10 cellular contexts compared by ENCODE assay signal in genomic region chr2:224951723-224952481, GRCh38.
DNase-seq lines count a peak whose midpoint lies in the region; ATAC-seq and TF ChIP-seq lines count a peak whose summit lies in the region.
"Had no signal": no experiment of that assay in that cellular context is flagged by ENCODE, and none has a peak within 500 bp of the region (broad histone marks: within the 10 kb centered on the region; RNA-seq: fewer than 3 reads in every experiment).

No MANE protein-coding gene starts in this region.

- H3K27ac Mint-ChIP-seq in CD8-positive, alpha-beta memory T cell = peak overlapping the region; percentile 51 to 94 (median 76)
- H3K27ac Mint-ChIP-seq in activated naive CD8-positive, alpha-beta T cell treated with anti-CD3 and anti-CD28 coated beads for 36 hours = peak overlapping the region; percentile 98

- peak overlapping the region in 2 of 7 donors; percentile 36 to 51 for H3K4me3 Mint-ChIP-seq in CD8-positive, alpha-beta memory T cell
- H3K4me3 Mint-ChIP-seq in activated naive CD8-positive, alpha-beta T cell treated with anti-CD3 and anti-CD28 coated beads for 36 hours = peak overlapping the region; percentile 71

- no peak for TF ChIP-seq RAD21 in SK-N-SH (IDR thresholded peaks at IDR 0.05; ENCODE audit: low read length)

- H2AFZ ChIP-seq in Karpas-422 (ENCODE audit: low read length) (no peak overlapping the region), SK-N-SH (ENCODE audit: low read depth) (no peak overlapping the region)

- H3K9ac ChIP-seq in Karpas-422 (ENCODE audit: low read length) (no peak overlapping the region), SK-N-SH (no peak overlapping the region)

- CTCF ChIA-PET in CD8-positive, alpha-beta memory T cell (lab: Charles Lee) = interaction anchor here (0.8 to 1.9 kb wide), 4 partner anchors 13 to 87 kb away, joined by 3 to 7 read pairs (median 4); no protein-coding TSS in a partner anchor
- CTCF ChIA-PET in SK-N-SH (lab: Yijun Ruan, JAX) = interaction anchor here (1.4 kb wide), 1 partner anchor 12 kb away, joined by 3 read pairs; no protein-coding TSS in a partner anchor

- H3K9me3 ChIP-seq in CD8-positive, alpha-beta memory T cell (ENCODE audit: low read length) = no peaks in the 10 kb centered on the region
- H3K9me3 ChIP-seq in Karpas-422 (ENCODE audit: low read length) = no peaks in the 10 kb centered on the region
- no peaks in the 10 kb centered on the region for H3K9me3 ChIP-seq in SK-N-SH
- no peaks in the 10 kb centered on the region for H3K9me3 ChIP-seq in breast epithelium
- no peaks in the 10 kb centered on the region for H3K9me3 ChIP-seq in right cardiac atrium (ENCODE audit: control insufficient read depth, low read length)
- H3K9me3 ChIP-seq: colonic mucosa had no signal

- peaks cover 26% of the 10 kb centered on the region for H3F3A ChIP-seq in SK-N-SH (replicated peaks; ENCODE audit: insufficient read depth)

- peak; percentile 38 for ATAC-seq in GM19351 (IDR thresholded peaks at IDR 0.05; ENCODE audit: unreplicated experiment)
- no peak for ATAC-seq in GM21447 (IDR thresholded peaks at IDR 0.05; ENCODE audit: unreplicated experiment)
- ATAC-seq in right cardiac atrium = no peak

- no peaks in the 10 kb centered on the region for H3K36me3 ChIP-seq in CD8-positive, alpha-beta memory T cell (ENCODE audit: insufficient read depth, low read length)
- no peaks in the 10 kb centered on the region for H3K36me3 ChIP-seq in Karpas-422 (ENCODE audit: insufficient read depth, low read length)
- H3K36me3 ChIP-seq in SK-N-SH (replicated peaks in 1 of 2; ENCODE audit: control insufficient read depth in 1 of 2, insufficient read depth in 2 of 2, low read length in 1 of 2) = peaks cover 0 to 4% of the 10 kb centered on the region in 2 experiments
- no peaks in the 10 kb centered on the region for H3K36me3 ChIP-seq in breast epithelium
- H3K36me3 ChIP-seq: colonic mucosa had no signal

- H3K27me3 ChIP-seq in CD8-positive, alpha-beta memory T cell (ENCODE audit: insufficient read depth, low read length, poor library complexity, severe bottlenecking) = no peaks in the 10 kb centered on the region
- no peaks in the 10 kb centered on the region for H3K27me3 ChIP-seq in Karpas-422 (ENCODE audit: low read length)
- no peaks in the 10 kb centered on the region for H3K27me3 ChIP-seq in SK-N-SH (ENCODE audit: insufficient read depth)
- H3K27me3 ChIP-seq in breast epithelium = no peaks in the 10 kb centered on the region
- no peaks in the 10 kb centered on the region for H3K27me3 ChIP-seq in right cardiac atrium (ENCODE audit: control insufficient read depth, insufficient read depth)
- H3K27me3 ChIP-seq: colonic mucosa had no signal

- POLR2A ChIA-PET in CD8-positive, alpha-beta memory T cell (lab: Charles Lee) = interaction anchor here (0.7 kb wide), 1 partner anchor 24 kb away, joined by 4 read pairs; no protein-coding TSS in a partner anchor
- POLR2A ChIA-PET in SK-N-SH (lab: Yijun Ruan, JAX) = no interaction called here

- TF ChIP-seq CTCF in SK-N-SH (IDR thresholded peaks at IDR 0.05) (no peak), breast epithelium (IDR thresholded peaks at IDR 0.05) (no peak)

- no peak overlapping the region for H3K4me2 ChIP-seq in Karpas-422 (ENCODE audit: low read depth, low read length, poor library complexity, severe bottlenecking)
- H3K4me2 ChIP-seq in SK-N-SH = no peak overlapping the region

- H3K4me1 Mint-ChIP-seq in CD8-positive, alpha-beta memory T cell = peaks cover 83 to 95% (median 94%) of the 10 kb centered on the region in 3 donors
- H3K4me1 Mint-ChIP-seq in activated naive CD8-positive, alpha-beta T cell treated with anti-CD3 and anti-CD28 coated beads for 36 hours = peaks cover 85% of the 10 kb centered on the region

- intact Hi-C loops in breast epithelium (cut with DNase I; ENCODE audit: low total_unique reads) = no loop called here
- intact Hi-C loops in right cardiac atrium (cut with DNase I) = no loop called here

- no peak for TF ChIP-seq EP300 in SK-N-SH (IDR thresholded peaks at IDR 0.05; ENCODE audit: borderline replicate concordance in 1 of 2, low read depth in 1 of 2, low read length in 1 of 2)

- H3K79me2 ChIP-seq in Karpas-422 (ENCODE audit: low read length) (no peaks in the 10 kb centered on the region), SK-N-SH (ENCODE audit: insufficient read depth) (peaks cover 49% of the 10 kb centered on the region)

- H3K27me3 Mint-ChIP-seq in CD8-positive, alpha-beta memory T cell = no peaks in the 10 kb centered on the region
- H3K27me3 Mint-ChIP-seq in activated naive CD8-positive, alpha-beta T cell treated with anti-CD3 and anti-CD28 coated beads for 36 hours = no peaks in the 10 kb centered on the region

- no peak for TF ChIP-seq POLR2A in breast epithelium (IDR thresholded peaks at IDR 0.05)

- H4K20me1 ChIP-seq in Karpas-422 (ENCODE audit: insufficient read depth, low read depth, low read length) = no peaks in the 10 kb centered on the region
- no peaks in the 10 kb centered on the region for H4K20me1 ChIP-seq in SK-N-SH (ENCODE audit: insufficient read depth)

- no peaks in the 10 kb centered on the region for H3K9me3 Mint-ChIP-seq in CD8-positive, alpha-beta memory T cell
- peaks cover 10% of the 10 kb centered on the region for H3K9me3 Mint-ChIP-seq in activated naive CD8-positive, alpha-beta T cell treated with anti-CD3 and anti-CD28 coated beads for 36 hours

- H3K36me3 Mint-ChIP-seq in CD8-positive, alpha-beta memory T cell = peaks cover 4 to 12% (median 10%) of the 10 kb centered on the region in 3 donors
- H3K36me3 Mint-ChIP-seq in activated naive CD8-positive, alpha-beta T cell treated with anti-CD3 and anti-CD28 coated beads for 36 hours = peaks cover 54% of the 10 kb centered on the region

- DNase-seq in CD8-positive, alpha-beta memory T cell = no peak
- DNase-seq in Karpas-422 = peak; percentile 29
- DNase-seq in activated naive CD8-positive, alpha-beta T cell treated with anti-CD3 and anti-CD28 coated beads for 36 hours = peak; percentile 45
- no peak for DNase-seq in SK-N-SH
- no peak for DNase-seq in breast epithelium (ENCODE audit: low spot score in 2 of 2)
- no peak for DNase-seq in right cardiac atrium
- DNase-seq: colonic mucosa, NCI-H774 had no signal

- peaks cover 83% of the 10 kb centered on the region for H3K4me1 ChIP-seq in CD8-positive, alpha-beta memory T cell (ENCODE audit: insufficient read depth, low read length)
- H3K4me1 ChIP-seq in Karpas-422 (ENCODE audit: low read length) (peaks cover 5% of the 10 kb centered on the region; the same call in 1 of the 2 replicates), SK-N-SH (ENCODE audit: control insufficient read depth in 1 of 2, insufficient read depth in 2 of 2, low read depth in 1 of 2, low read length in 1 of 2) (peaks cover 0 to 20% of the 10 kb centered on the region in 2 experiments; a peak in 3 of 4 replicates), breast epithelium (no peaks in the 10 kb centered on the region), right cardiac atrium (ENCODE audit: control insufficient read depth, insufficient read depth, low read length) (no peaks in the 10 kb centered on the region)
- H3K4me1 ChIP-seq: colonic mucosa had no signal

- WGBS in SK-N-SH (ENCODE audit: low lambda C conversion rate) = 97% methylated on average over 7 of the region's 7 CpGs
- WGBS in right cardiac atrium = 90% methylated on average over 7 of the region's 7 CpGs

- no peak overlapping the region for H3K27ac ChIP-seq in CD8-positive, alpha-beta memory T cell (ENCODE audit: low read depth, low read length)
- no peak overlapping the region for H3K27ac ChIP-seq in Karpas-422 (ENCODE audit: low read length)
- H3K27ac ChIP-seq in SK-N-SH (ENCODE audit: low read depth in 2 of 2, low read length in 1 of 2) = no peak overlapping the region
- no peak overlapping the region for H3K27ac ChIP-seq in breast epithelium
- no peak overlapping the region for H3K27ac ChIP-seq in right cardiac atrium (ENCODE audit: low read length)
- H3K27ac ChIP-seq: colonic mucosa had no signal

- no peak overlapping the region for H3K4me3 ChIP-seq in CD8-positive, alpha-beta memory T cell (ENCODE audit: low read length)
- H3K4me3 ChIP-seq in Karpas-422 (ENCODE audit: low read length) = no peak overlapping the region
- H3K4me3 ChIP-seq in SK-N-SH (ENCODE audit: low read depth in 2 of 2, low read length in 1 of 2) = no peak overlapping the region
- no peak overlapping the region for H3K4me3 ChIP-seq in breast epithelium
- no peak overlapping the region for H3K4me3 ChIP-seq in right cardiac atrium (ENCODE audit: low read length)
- H3K4me3 ChIP-seq: colonic mucosa had no signal

- H3K9me2 ChIP-seq in Karpas-422 (replicated peaks; ENCODE audit: insufficient read depth, low read length) (no peaks in the 10 kb centered on the region), SK-N-SH (no peaks in the 10 kb centered on the region)

TF ChIP-seq in SK-N-SH, 30 proteins besides CTCF, POLR2A, EP300 and RAD21 (continues in another document):
- TF ChIP-seq FOXJ3 (CRISPR knock-in tag; IDR thresholded peaks at IDR 0.05) (no peak), RCOR1 (IDR thresholded peaks at IDR 0.05; ENCODE audit: low read length) (no peak)
- TF ChIP-seq, protein P1, sequence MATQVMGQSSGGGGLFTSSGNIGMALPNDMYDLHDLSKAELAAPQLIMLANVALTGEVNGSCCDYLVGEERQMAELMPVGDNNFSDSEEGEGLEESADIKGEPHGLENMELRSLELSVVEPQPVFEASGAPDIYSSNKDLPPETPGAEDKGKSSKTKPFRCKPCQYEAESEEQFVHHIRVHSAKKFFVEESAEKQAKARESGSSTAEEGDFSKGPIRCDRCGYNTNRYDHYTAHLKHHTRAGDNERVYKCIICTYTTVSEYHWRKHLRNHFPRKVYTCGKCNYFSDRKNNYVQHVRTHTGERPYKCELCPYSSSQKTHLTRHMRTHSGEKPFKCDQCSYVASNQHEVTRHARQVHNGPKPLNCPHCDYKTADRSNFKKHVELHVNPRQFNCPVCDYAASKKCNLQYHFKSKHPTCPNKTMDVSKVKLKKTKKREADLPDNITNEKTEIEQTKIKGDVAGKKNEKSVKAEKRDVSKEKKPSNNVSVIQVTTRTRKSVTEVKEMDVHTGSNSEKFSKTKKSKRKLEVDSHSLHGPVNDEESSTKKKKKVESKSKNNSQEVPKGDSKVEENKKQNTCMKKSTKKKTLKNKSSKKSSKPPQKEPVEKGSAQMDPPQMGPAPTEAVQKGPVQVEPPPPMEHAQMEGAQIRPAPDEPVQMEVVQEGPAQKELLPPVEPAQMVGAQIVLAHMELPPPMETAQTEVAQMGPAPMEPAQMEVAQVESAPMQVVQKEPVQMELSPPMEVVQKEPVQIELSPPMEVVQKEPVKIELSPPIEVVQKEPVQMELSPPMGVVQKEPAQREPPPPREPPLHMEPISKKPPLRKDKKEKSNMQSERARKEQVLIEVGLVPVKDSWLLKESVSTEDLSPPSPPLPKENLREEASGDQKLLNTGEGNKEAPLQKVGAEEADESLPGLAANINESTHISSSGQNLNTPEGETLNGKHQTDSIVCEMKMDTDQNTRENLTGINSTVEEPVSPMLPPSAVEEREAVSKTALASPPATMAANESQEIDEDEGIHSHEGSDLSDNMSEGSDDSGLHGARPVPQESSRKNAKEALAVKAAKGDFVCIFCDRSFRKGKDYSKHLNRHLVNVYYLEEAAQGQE (IDR thresholded peaks at IDR 0.05; ENCODE audit: low read depth, low read length) = no peak

Comparison
In these comparisons a context has a peak if more than half of its experiments do, and no peak if none do; other contexts are left out.
1. DNase-seq: peak in Karpas-422 (single experiment) and activated naive CD8-positive, alpha-beta T cell treated with anti-CD3 and anti-CD28 coated beads for 36 hours (single experiment); none in CD8-positive, alpha-beta memory T cell (0 of 5), SK-N-SH (single experiment), breast epithelium (0 of 2) and right cardiac atrium (0 of 3).